ENCODE assay signal across 32 cellular contexts in the genomic region with DNA sequence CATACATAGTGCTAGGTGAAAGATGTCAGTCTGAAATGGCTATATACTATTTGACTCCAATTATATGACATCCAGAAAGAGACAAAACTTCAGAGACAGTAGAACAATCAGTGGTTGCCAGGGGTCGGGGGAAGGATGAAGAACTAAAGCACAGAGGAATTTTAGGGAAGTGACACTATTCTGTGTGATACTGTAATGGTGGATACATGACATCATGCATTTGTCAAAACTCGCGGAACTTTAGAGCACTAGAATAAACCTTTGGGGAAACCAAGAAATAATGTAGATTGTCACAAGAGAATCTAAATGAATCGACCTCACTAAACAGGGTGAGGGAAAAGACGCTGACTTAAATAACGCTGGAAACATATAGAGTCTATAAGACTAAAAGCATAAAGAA.
"Had no signal": no experiment of that assay in that cellular context is flagged by ENCODE, and none has a peak within 500 bp of the region (broad histone marks: within the 10 kb centered on the region; RNA-seq: fewer than 3 reads in every experiment).

No MANE protein-coding gene starts in this region.

- H3K27me3 ChIP-seq: body of pancreas, MG63 had no signal

- H3K27ac Mint-ChIP-seq: activated CD4-positive, alpha-beta T cell treated with anti-CD3 and anti-CD28 coated beads, Interleukin-2, amount 10 ng/mL, durations not matched to agents 24 days and 14 days; activated CD8-positive, alpha-beta T cell treated with anti-CD3 and anti-CD28 coated beads, Interleukin-2, amount 10 ng/mL, durations not matched to agents 7 days and 5 days; activated naive CD4-positive, alpha-beta T cell treated with anti-CD3 and anti-CD28 coated beads, Interleukin-2, amount 50 U/mL, for 24 hours; activated naive CD8-positive, alpha-beta T cell treated with anti-CD3 and anti-CD28 coated beads, Interleukin-2, amount 10 ng/mL, durations not matched to agents 7 days and 5 days; activated T-cell treated with anti-CD3 and anti-CD28 coated beads, Interleukin-2, amount 50 U/mL, for 24 hours; activated T-helper 2 cell treated with anti-CD3 and anti-CD28 coated beads, Interferon-gamma antibody, Interleukin-2, Interleukin-4, amounts not matched to agents 10 μg/mL and 5 μg/mL and 100 μg/mL, durations not matched to agents 14 hours and 24 hours and 36 hours had no signal

- H3K9me3 Mint-ChIP-seq: activated CD4-positive, alpha-beta T cell treated with anti-CD3 and anti-CD28 coated beads, Interleukin-2, amount 10 ng/mL, durations not matched to agents 24 days and 14 days; activated naive CD4-positive, alpha-beta T cell treated with anti-CD3 and anti-CD28 coated beads, Interleukin-2, amount 50 U/mL, for 24 hours; activated T-cell treated with anti-CD3 and anti-CD28 coated beads, Interleukin-2, amount 50 U/mL, for 24 hours; activated T-helper 2 cell treated with anti-CD3 and anti-CD28 coated beads, Interferon-gamma antibody, Interleukin-2, Interleukin-4, amounts not matched to agents 10 μg/mL and 5 μg/mL and 100 μg/mL, durations not matched to agents 14 hours and 24 hours and 36 hours had no signal

- H3K36me3 Mint-ChIP-seq: activated naive CD4-positive, alpha-beta T cell treated with anti-CD3 and anti-CD28 coated beads, Interleukin-2, amount 50 U/mL, for 24 hours; activated naive CD8-positive, alpha-beta T cell treated with anti-CD3 and anti-CD28 coated beads, Interleukin-2, amount 10 ng/mL, durations not matched to agents 7 days and 5 days had no signal

- H3K4me3 Mint-ChIP-seq: activated CD4-positive, alpha-beta T cell treated with anti-CD3 and anti-CD28 coated beads, Interleukin-2, amount 10 ng/mL, durations not matched to agents 24 days and 14 days; activated CD8-positive, alpha-beta T cell treated with anti-CD3 and anti-CD28 coated beads, Interleukin-2, amount 10 ng/mL, durations not matched to agents 7 days and 5 days; activated naive CD4-positive, alpha-beta T cell treated with anti-CD3 and anti-CD28 coated beads, Interleukin-2, amount 50 U/mL, for 24 hours; activated naive CD8-positive, alpha-beta T cell treated with anti-CD3 and anti-CD28 coated beads, Interleukin-2, amount 10 ng/mL, durations not matched to agents 7 days and 5 days; activated T-cell treated with anti-CD3 and anti-CD28 coated beads, Interleukin-2, amount 50 U/mL, for 24 hours had no signal

- H3K27me3 Mint-ChIP-seq: activated CD4-positive, alpha-beta T cell treated with anti-CD3 and anti-CD28 coated beads, Interleukin-2, amount 10 ng/mL, durations not matched to agents 24 days and 14 days; activated naive CD4-positive, alpha-beta T cell treated with anti-CD3 and anti-CD28 coated beads, Interleukin-2, amount 50 U/mL, for 24 hours; activated T-cell treated with anti-CD3 and anti-CD28 coated beads, Interleukin-2, amount 50 U/mL, for 24 hours had no signal

- FAIRE-seq: astrocyte, bronchial epithelial cell, RCC 7860, TTC549 had no signal

- H3K4me2 ChIP-seq: PC-9 had no signal

- ATAC-seq: activated CD8-positive, alpha-beta T cell treated with anti-CD3 and anti-CD28 coated beads, Interleukin-2, amount 10 ng/mL, durations not matched to agents 7 days and 5 days; body of pancreas; Right ventricle myocardium inferior had no signal

- H3K9me3 ChIP-seq: body of pancreas, MG63 had no signal

- H2AFZ ChIP-seq: PC-9 had no signal

- DNase-seq: activated CD4-positive, alpha-beta T cell treated with anti-CD3 and anti-CD28 coated beads, Interleukin-2, amount 10 ng/mL, durations not matched to agents 24 days and 14 days; activated CD4-positive, alpha-beta T cell treated with anti-CD3 and anti-CD28 coated beads, Interleukin-2, amount 50 U/mL, for 4 hours; activated CD8-positive, alpha-beta T cell treated with anti-CD3 and anti-CD28 coated beads, Interleukin-2, amount 10 ng/mL, durations not matched to agents 7 days and 5 days; activated gamma-delta T cell; activated naive CD4-positive, alpha-beta T cell treated with Interleukin-2 at 50 U/mL for 16 hours; activated naive CD8-positive, alpha-beta T cell treated with anti-CD3 and anti-CD28 coated beads, Interleukin-2, amount 10 ng/mL, durations not matched to agents 7 days and 5 days; activated T-cell treated with anti-CD3 and anti-CD28 coated beads, Interleukin-2, amount 50 U/mL, for 24 hours; amygdala; body of pancreas; caudate nucleus; cerebellar nuclear complex; Karpas-422; MG63; NCI-H1048; NCI-H1436 treated with DMSO at 0.1 percent for 48 hours; NCI-H1694 treated with DMSO at 0.1 percent for 48 hours; NCI-H2029; NCI-H345; NCI-H524 treated with DMSO at 0.1 percent for 48 hours; PC-9; SIG-M5; SW 1271; T-helper 1 cell; T1000 had no signal

- H3K27ac ChIP-seq: PC-9, RWPE1 had no signal

- H3K4me3 ChIP-seq: body of pancreas, MG63, PC-9 had no signal
